ENCODE assay signal across 9 cellular contexts in genomic region chr17:30920683-30921543, GRCh38. TPM values are rescaled to one million over a fixed set of nuclear protein-coding genes. Genes with fewer than 3 reads are reported as not detected.
DNase-seq lines count a peak whose midpoint lies in the region; ATAC-seq and TF ChIP-seq lines count a peak whose summit lies in the region.
"Had no signal": no experiment of that assay in that cellular context is flagged by ENCODE, and none has a peak within 500 bp of the region (broad histone marks: within the 10 kb centered on the region; RNA-seq: fewer than 3 reads in every experiment).

No MANE protein-coding gene starts in this region.

- H3K4me3 ChIP-seq in CD8-positive, alpha-beta T cell (ENCODE audit: low read depth, low read length): no peak overlapping the region
- peak overlapping the region; percentile 46 for H3K4me3 ChIP-seq in LNCaP clone FGC (ENCODE audit: low read depth, low read length)
- peak overlapping the region; percentile 59 for H3K4me3 ChIP-seq in colonic mucosa

- peak overlapping the region; percentile 68 for H3K4me3 Mint-ChIP-seq in CD8-positive, alpha-beta T cell
- H3K4me3 Mint-ChIP-seq in natural killer cell: peak overlapping the region; percentile 25

- TF ChIP-seq CTCF in CD8-positive, alpha-beta T cell (IDR thresholded peaks at IDR 0.05): no peak
- TF ChIP-seq CTCF in LNCaP clone FGC (IDR thresholded peaks at IDR 0.05; ENCODE audit: control insufficient read depth, extremely low read depth, insufficient read depth) (no peak), colonic mucosa (IDR thresholded peaks at IDR 0.05) (no peak), natural killer cell (IDR thresholded peaks at IDR 0.05) (no peak), RWPE1 (conservative IDR thresholded peaks at IDR 0.05; ENCODE audit: low read depth) (no peak)

- no peak overlapping the region for H3K27ac Mint-ChIP-seq in CD8-positive, alpha-beta T cell
- H3K27ac Mint-ChIP-seq in natural killer cell: no peak overlapping the region

- ATAC-seq in CD8-positive, alpha-beta T cell: no peak
- ATAC-seq in natural killer cell: no peak

- intact Hi-C loops in CD8-positive, alpha-beta T cell (cut with DNase I, micrococcal nuclease): no loop called here
- intact Hi-C loops in colonic mucosa (cut with DNase I): no loop called here
- intact Hi-C loops in natural killer cell (cut with micrococcal nuclease): no loop called here

- peaks cover 13% of the 10 kb centered on the region for H3K4me1 Mint-ChIP-seq in CD8-positive, alpha-beta T cell (ENCODE audit: low read depth)
- H3K4me1 Mint-ChIP-seq in natural killer cell: peaks cover 11 to 16% of the 10 kb centered on the region in 2 donors

- H3K36me3 ChIP-seq in CD8-positive, alpha-beta T cell (ENCODE audit: insufficient read depth, low read length): no peaks in the 10 kb centered on the region
- no peaks in the 10 kb centered on the region for H3K36me3 ChIP-seq in colonic mucosa

- no peak for DNase-seq in CD8-positive, alpha-beta T cell
- DNase-seq in LNCaP clone FGC (ENCODE audit: low read depth) (no peak), colonic mucosa (no peak), natural killer cell (no peak), RWPE1 (ENCODE audit: low spot score) (no peak), RKO (ENCODE audit: low spot score) (no peak), NCI-H1092 (lab: John Stamatoyannopoulos, UW) (no peak)
- DNase-seq in activated CD8-positive, alpha-beta memory T cell treated with anti-CD3 and anti-CD28 coated beads for 24 hours: no peak
- DNase-seq: NCI-H2081 treated with DMSO at 0.1 percent for 48 hours had no signal

- peaks cover 33% of the 10 kb centered on the region for H3K27me3 Mint-ChIP-seq in CD8-positive, alpha-beta T cell (ENCODE audit: low read depth)
- peaks cover 25 to 41% of the 10 kb centered on the region in 2 donors for H3K27me3 Mint-ChIP-seq in natural killer cell (ENCODE audit: low read depth in 2 of 2)

- H3K27ac ChIP-seq in CD8-positive, alpha-beta T cell (ENCODE audit: low read depth, low read length): no peak overlapping the region
- peak overlapping the region; percentile 9 for H3K27ac ChIP-seq in colonic mucosa
- no peak overlapping the region for H3K27ac ChIP-seq in RWPE1

- H3K9me3 ChIP-seq in CD8-positive, alpha-beta T cell (ENCODE audit: low read length): no peaks in the 10 kb centered on the region
- no peaks in the 10 kb centered on the region for H3K9me3 ChIP-seq in colonic mucosa

- no peaks in the 10 kb centered on the region for H3K9me3 Mint-ChIP-seq in CD8-positive, alpha-beta T cell
- no peaks in the 10 kb centered on the region for H3K9me3 Mint-ChIP-seq in natural killer cell

- peaks cover 6% of the 10 kb centered on the region for H3K27me3 ChIP-seq in CD8-positive, alpha-beta T cell (ENCODE audit: insufficient read depth, low read length)
- peaks cover 21% of the 10 kb centered on the region for H3K27me3 ChIP-seq in colonic mucosa

- POLR2A ChIA-PET in CD8-positive, alpha-beta T cell (lab: Charles Lee): no interaction called here
- POLR2A ChIA-PET in RWPE1 (lab: Yijun Ruan, JAX; ENCODE audit: low non-redundant PET): interaction anchor here (0.6 kb wide), 1 partner anchor 14 kb away, joined by 3 read pairs; no protein-coding TSS in a partner anchor

- no peaks in the 10 kb centered on the region for H3K36me3 Mint-ChIP-seq in CD8-positive, alpha-beta T cell
- H3K36me3 Mint-ChIP-seq in natural killer cell: no peaks in the 10 kb centered on the region

- H3K9ac ChIP-seq in colonic mucosa (ENCODE audit: low read depth in 2 of 2, low read length in 2 of 2): no peak overlapping the region

- H3K4me1 ChIP-seq in CD8-positive, alpha-beta T cell (ENCODE audit: insufficient read depth, low read length): peaks cover 7% of the 10 kb centered on the region
- H3K4me1 ChIP-seq in colonic mucosa: peaks cover 7% of the 10 kb centered on the region

- CTCF ChIA-PET in CD8-positive, alpha-beta T cell (lab: Charles Lee): no interaction called here
- CTCF ChIA-PET in RWPE1 (lab: Yijun Ruan, JAX): no interaction called here

RNA-seq across cellular contexts. Expression of gene ADAP2, which starts 0.8 kb away (rescaled TPM):
- 1 to 10 TPM in 1 of 2 experiments, under 1 TPM in 1; 0.14 to 1.3 TPM for total RNA-seq in CD8-positive, alpha-beta T cell
- total RNA-seq in colonic mucosa: 1 to 10 TPM; 4.4 to 5.6 TPM
- total RNA-seq in natural killer cell: 1 to 10 TPM; 2.6 to 6.6 (median 2.9) TPM

RNA-seq across cellular contexts. Expression of gene TEFM, which starts 14.9 kb away (rescaled TPM):
- total RNA-seq in CD8-positive, alpha-beta T cell: 1 to 10 TPM; 8.4 to 8.9 TPM
- total RNA-seq in colonic mucosa: 10 to 100 TPM; 12.4 to 15.4 TPM
- 10 to 100 TPM in 2 of 3 donors, 1 to 10 TPM in 1; 6.3 to 12.9 (median 10.5) TPM for total RNA-seq in natural killer cell

RNA-seq across cellular contexts. Expression of gene RNF135, which starts 49.9 kb away (rescaled TPM):
- 1 to 10 TPM in 1 of 2 experiments, under 1 TPM in 1; 0.79 to 1.5 TPM for total RNA-seq in CD8-positive, alpha-beta T cell
- total RNA-seq in colonic mucosa (10 to 100 TPM; 18.6 to 18.9 TPM), natural killer cell (10 to 100 TPM in 2 of 3 donors, 1 to 10 TPM in 1; 8.8 to 13.5 (median 11.7) TPM)
